7 cellular contexts compared by ENCODE assay signal in genomic region chr10:102410427-102411073, GRCh38. TPM values are rescaled to one million over a fixed set of nuclear protein-coding genes. Genes with fewer than 3 reads are reported as not detected.
DNase-seq lines count a peak whose midpoint lies in the region; ATAC-seq and TF ChIP-seq lines count a peak whose summit lies in the region.

No MANE protein-coding gene starts in this region.

- H3K27ac ChIP-seq in muscle layer of duodenum (ENCODE audit: low read length), result peak overlapping the region; percentile 76
- H3K27ac ChIP-seq in thymus (ENCODE audit: low read depth), result peak overlapping the region; percentile 46

- H3K27me3 ChIP-seq in muscle layer of duodenum (ENCODE audit: low read depth, low read length) (peaks cover 30% of the 10 kb centered on the region), thymus (ENCODE audit: control insufficient read depth, insufficient read depth) (peaks cover 56% of the 10 kb centered on the region)

- TF ChIP-seq POLR2A in erythroblast (IDR thresholded peaks at IDR 0.05; ENCODE audit: low read length), result no peak

- peak; percentile 77 for DNase-seq in activated CD4-positive, alpha-beta T cell treated with anti-CD3 and anti-CD28 coated beads for 48 hours
- peak; percentile 39 for DNase-seq in choroid plexus epithelial cell (ENCODE audit: low read depth)
- no peak for DNase-seq in erythroblast (lab: John Stamatoyannopoulos, UW)
- DNase-seq in NCI-H524 treated with DMSO at 0.1 percent for 48 hours (lab: John Stamatoyannopoulos, UW), result no peak

- no peak for TF ChIP-seq CTCF in choroid plexus epithelial cell (conservative IDR thresholded peaks at IDR 0.05; ENCODE audit: low read depth, low read length)

- H3K9me3 ChIP-seq in muscle layer of duodenum (ENCODE audit: control insufficient read depth in 1 of 2, low read length in 2 of 2) (no peaks in the 10 kb centered on the region), thymus (ENCODE audit: control insufficient read depth) (no peaks in the 10 kb centered on the region)

- ATAC-seq in GM21825 (IDR thresholded peaks at IDR 0.05; ENCODE audit: unreplicated experiment), result no peak

- H3K4me3 ChIP-seq in choroid plexus epithelial cell (ENCODE audit: low read depth, low read length) (peak overlapping the region; percentile 61), muscle layer of duodenum (ENCODE audit: low read depth in 1 of 2, low read length in 2 of 2) (peak overlapping the region in 1 of 2 donors; percentile 74), thymus (ENCODE audit: low read length) (peak overlapping the region; percentile 30)

- H3K36me3 ChIP-seq in muscle layer of duodenum (ENCODE audit: control insufficient read depth in 1 of 2, insufficient read depth in 2 of 2, low read length in 2 of 2), result no peaks in the 10 kb centered on the region
- H3K36me3 ChIP-seq in thymus (ENCODE audit: control insufficient read depth, insufficient read depth), result no peaks in the 10 kb centered on the region

- 2% methylated on average over 48 of the region's 48 CpGs for WGBS in thymus

- H3K4me1 ChIP-seq in muscle layer of duodenum (ENCODE audit: control insufficient read depth in 1 of 2, insufficient read depth in 2 of 2, low read length in 2 of 2), result peaks cover 0 to 23% of the 10 kb centered on the region in 2 donors
- H3K4me1 ChIP-seq in thymus (ENCODE audit: control insufficient read depth, insufficient read depth, low read length), result peaks cover 19% of the 10 kb centered on the region

RNA-seq across cellular contexts. Expression of gene PSD, which starts 8.0 kb away (rescaled TPM):
- 3.8 TPM for polyA plus RNA-seq in thymus

RNA-seq across cellular contexts. Expression of gene FBXL15, which starts 10.1 kb away (rescaled TPM):
- polyA plus RNA-seq in thymus, result 12.0 TPM

RNA-seq across cellular contexts. Expression of gene NFKB2, which starts 15.0 kb away (rescaled TPM):
- polyA plus RNA-seq in thymus, result 37.8 TPM

RNA-seq across cellular contexts. Expression of gene CUEDC2, which starts 21.8 kb away (rescaled TPM):
- polyA plus RNA-seq in thymus, result 52.4 TPM

RNA-seq across cellular contexts. Expression of gene C10orf95, which starts 40.8 kb away (rescaled TPM):
- 0.46 TPM for polyA plus RNA-seq in thymus

Comparison
In these comparisons a context has a peak if more than half of its experiments do, and no peak if none do; other contexts are left out.
1. DNase-seq: peak in activated CD4-positive, alpha-beta T cell treated with anti-CD3 and anti-CD28 coated beads for 48 hours (single experiment) and choroid plexus epithelial cell (single experiment); none in erythroblast (0 of 2) and NCI-H524 treated with DMSO at 0.1 percent for 48 hours (single experiment).